ENCODE assay signal across 16 cellular contexts in the genomic region with DNA sequence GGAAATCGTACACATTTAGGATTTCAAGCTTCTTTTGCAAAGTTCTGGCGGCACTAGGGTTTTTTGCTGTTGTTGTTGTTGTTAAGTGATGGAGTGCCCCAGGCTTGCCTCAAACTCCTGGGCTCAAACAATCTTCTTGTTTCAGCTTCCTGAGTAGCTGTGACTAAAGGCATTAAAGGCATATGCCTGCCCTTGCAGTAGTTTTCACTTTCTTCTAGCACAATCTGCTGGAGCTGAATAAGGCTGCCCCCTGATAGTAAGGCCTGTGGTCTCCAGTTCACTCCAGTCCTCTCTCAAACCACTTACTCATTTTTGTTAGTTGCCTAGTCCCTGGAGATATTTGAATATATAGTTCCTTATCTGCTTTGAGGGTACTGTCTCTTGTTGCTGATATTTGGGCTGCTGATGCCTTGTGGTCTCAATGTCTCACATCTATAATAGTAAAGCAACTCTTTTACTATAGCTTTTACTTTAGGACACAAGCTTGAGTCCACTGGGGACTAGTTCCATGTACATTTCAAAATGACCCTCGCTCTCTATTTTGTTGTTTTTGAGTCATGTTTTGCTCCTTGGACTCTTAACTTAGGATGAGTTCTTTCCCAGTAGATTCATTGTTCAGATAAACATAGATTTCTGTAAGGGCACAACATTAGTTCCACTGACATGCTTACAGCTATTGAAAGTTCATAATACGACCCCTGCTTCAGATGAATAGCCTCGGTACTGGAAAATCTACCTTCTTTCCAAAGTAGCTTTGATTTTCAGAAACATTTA. TPM values are rescaled to one million over a fixed set of nuclear protein-coding genes. Genes with fewer than 3 reads are reported as not detected.
DNase-seq lines count a peak whose midpoint lies in the region; ATAC-seq and FAIRE-seq lines count a peak whose summit lies in the region.
"Had no signal": no experiment of that assay in that cellular context is flagged by ENCODE, and none has a peak within 500 bp of the region (broad histone marks: within the 10 kb centered on the region; RNA-seq: fewer than 3 reads in every experiment).

No MANE protein-coding gene starts in this region.

- intact Hi-C loops in activated naive CD4-positive, alpha-beta T cell treated with anti-CD3 and anti-CD28 coated beads for 36 hours (cut with micrococcal nuclease), result no loop called here

- H3K36me3 Mint-ChIP-seq in activated naive CD4-positive, alpha-beta T cell treated with anti-CD3 and anti-CD28 coated beads, Interleukin-2, amount 50 U/mL, for 24 hours, result peaks cover 24% of the 10 kb centered on the region
- H3K36me3 Mint-ChIP-seq in activated naive CD4-positive, alpha-beta T cell treated with anti-CD3 and anti-CD28 coated beads for 36 hours (ENCODE audit: low read depth), result peaks cover 26% of the 10 kb centered on the region
- H3K36me3 Mint-ChIP-seq in T-cell, result peaks cover 38% of the 10 kb centered on the region
- peaks cover 47 to 50% of the 10 kb centered on the region in 2 donors for H3K36me3 Mint-ChIP-seq in stimulated activated naive B cell treated with anti-CD40 and anti-IgM and Interleukin-4, amounts not matched to agents 10 μg/mL and 1 μg/mL and 100 μg/mL, for 72 hours

- no peaks in the 10 kb centered on the region for H3K9me3 Mint-ChIP-seq in activated naive CD4-positive, alpha-beta T cell treated with anti-CD3 and anti-CD28 coated beads, Interleukin-2, amount 50 U/mL, for 24 hours
- H3K9me3 Mint-ChIP-seq in activated naive CD4-positive, alpha-beta T cell treated with anti-CD3 and anti-CD28 coated beads for 36 hours, result peaks cover 5% of the 10 kb centered on the region
- peaks cover 3 to 4% (median 4%) of the 10 kb centered on the region in 3 donors for H3K9me3 Mint-ChIP-seq in T-cell
- H3K9me3 Mint-ChIP-seq in stimulated activated naive B cell treated with anti-CD40 and anti-IgM and Interleukin-4, amounts not matched to agents 10 μg/mL and 1 μg/mL and 100 μg/mL, for 72 hours, result peaks cover 4 to 5% of the 10 kb centered on the region in 2 donors

- CTCF ChIA-PET in activated naive CD4-positive, alpha-beta T cell treated with anti-CD3 and anti-CD28 coated beads for 36 hours (lab: Charles Lee), result interaction anchor here (0.7 to 0.9 kb wide), 2 partner anchors 10 to 13 kb away, joined by 3 read pairs; no protein-coding TSS in a partner anchor
- CTCF ChIA-PET in T-cell (lab: Charles Lee), result no interaction called here

- no peaks in the 10 kb centered on the region for H3K27me3 Mint-ChIP-seq in activated naive CD4-positive, alpha-beta T cell treated with anti-CD3 and anti-CD28 coated beads, Interleukin-2, amount 50 U/mL, for 24 hours
- no peaks in the 10 kb centered on the region for H3K27me3 Mint-ChIP-seq in activated naive CD4-positive, alpha-beta T cell treated with anti-CD3 and anti-CD28 coated beads for 36 hours (ENCODE audit: low read depth)
- no peaks in the 10 kb centered on the region for H3K27me3 Mint-ChIP-seq in T-cell
- H3K27me3 Mint-ChIP-seq in stimulated activated naive B cell treated with anti-CD40 and anti-IgM and Interleukin-4, amounts not matched to agents 10 μg/mL and 1 μg/mL and 100 μg/mL, for 72 hours, result no peaks in the 10 kb centered on the region

- no peak for FAIRE-seq in RCC 7860 (lab: Jason Lieb, UNC)
- FAIRE-seq: pancreas, urothelium cell line had no signal

- H3K4me1 Mint-ChIP-seq in activated naive CD4-positive, alpha-beta T cell treated with anti-CD3 and anti-CD28 coated beads, Interleukin-2, amount 50 U/mL, for 24 hours, result peaks cover 69% of the 10 kb centered on the region
- H3K4me1 Mint-ChIP-seq in activated naive CD4-positive, alpha-beta T cell treated with anti-CD3 and anti-CD28 coated beads for 36 hours (ENCODE audit: low read depth), result peaks cover 47% of the 10 kb centered on the region
- peaks cover 53 to 61% (median 56%) of the 10 kb centered on the region in 3 donors for H3K4me1 Mint-ChIP-seq in T-cell
- peaks cover 25 to 39% of the 10 kb centered on the region in 2 donors for H3K4me1 Mint-ChIP-seq in stimulated activated naive B cell treated with anti-CD40 and anti-IgM and Interleukin-4, amounts not matched to agents 10 μg/mL and 1 μg/mL and 100 μg/mL, for 72 hours

- H3K27ac Mint-ChIP-seq in activated naive CD4-positive, alpha-beta T cell treated with anti-CD3 and anti-CD28 coated beads, Interleukin-2, amount 50 U/mL, for 24 hours, result peak overlapping the region; percentile 26
- no peak overlapping the region for H3K27ac Mint-ChIP-seq in activated naive CD4-positive, alpha-beta T cell treated with anti-CD3 and anti-CD28 coated beads for 36 hours
- peak overlapping the region; percentile 59 to 62 for H3K27ac Mint-ChIP-seq in T-cell
- no peak overlapping the region for H3K27ac Mint-ChIP-seq in stimulated activated naive B cell treated with anti-CD40 and anti-IgM and Interleukin-4, amounts not matched to agents 10 μg/mL and 1 μg/mL and 100 μg/mL, for 72 hours
- H3K27ac Mint-ChIP-seq: T-helper 1 cell treated with Interleukin-12 subunit alpha and Interleukin-12 subunit beta and Interleukin-4 antibody, amounts not matched to agents 30 μg/mL and 1 μg/mL, for 36 hours had no signal

- no peak for DNase-seq in activated naive CD4-positive, alpha-beta T cell treated with anti-CD3 and anti-CD28 coated beads for 36 hours
- DNase-seq in T-cell (no peak), fibroblast of peridontal ligament (ENCODE audit: extremely low read depth) (peak; percentile 2), RCC 7860 (ENCODE audit: low spot score) (no peak)
- no peak for DNase-seq in stimulated activated naive B cell treated with anti-CD40 and anti-IgM and Interleukin-4, amounts not matched to agents 10 μg/mL and 1 μg/mL and 100 μg/mL, for 72 hours
- no peak for DNase-seq in stimulated activated naive CD4-positive, alpha-beta T cell treated with Interleukin-2 at 50 U/mL for 16 hours (lab: John Stamatoyannopoulos, UW)
- DNase-seq: effector CD4-positive, alpha-beta T cell; heart left ventricle; NCI-H2171 treated with DMSO at 0.1 percent for 48 hours; pancreas; PC-3; stimulated activated CD4-positive, alpha-beta T cell treated with anti-CD3 and anti-CD28 coated beads, Interleukin-15, amount 100 ng/mL, for 24 hours had no signal

- POLR2A ChIA-PET in T-cell (lab: Charles Lee), result no interaction called here

- ATAC-seq in T-cell (replicated peaks in 1 of 4) (peak in 3 of 4 experiments; percentile 27 to 45 (median 29)), GM21825 (IDR thresholded peaks at IDR 0.05; ENCODE audit: unreplicated experiment) (no peak)
- ATAC-seq in stimulated activated naive B cell treated with anti-CD40 and anti-IgM and Interleukin-4, amounts not matched to agents 10 μg/mL and 1 μg/mL and 100 μg/mL, for 72 hours (replicated peaks), result peak; percentile 34 to 48
- ATAC-seq: heart left ventricle, pancreas, PC-3 had no signal

- H3K4me3 Mint-ChIP-seq in activated naive CD4-positive, alpha-beta T cell treated with anti-CD3 and anti-CD28 coated beads, Interleukin-2, amount 50 U/mL, for 24 hours, result no peak overlapping the region
- H3K4me3 Mint-ChIP-seq in activated naive CD4-positive, alpha-beta T cell treated with anti-CD3 and anti-CD28 coated beads for 36 hours, result no peak overlapping the region
- peak overlapping the region in 1 of 3 donors; percentile 18 for H3K4me3 Mint-ChIP-seq in T-cell
- H3K4me3 Mint-ChIP-seq in stimulated activated naive B cell treated with anti-CD40 and anti-IgM and Interleukin-4, amounts not matched to agents 10 μg/mL and 1 μg/mL and 100 μg/mL, for 72 hours, result no peak overlapping the region
- H3K4me3 Mint-ChIP-seq: T-helper 1 cell treated with Interleukin-12 subunit alpha and Interleukin-12 subunit beta and Interleukin-4 antibody, amounts not matched to agents 30 μg/mL and 1 μg/mL, for 36 hours had no signal

RNA-seq across cellular contexts. Expression of gene PHF14, which starts 25.5 kb away (rescaled TPM):
- total RNA-seq in activated naive CD4-positive, alpha-beta T cell treated with anti-CD3 and anti-CD28 coated beads for 36 hours, result 10 to 100 TPM; 26.0 to 28.1 TPM
- total RNA-seq in T-cell, result 10 to 100 TPM; 29.2 to 37.9 (median 31.3) TPM

Comparison
In these comparisons a context has a peak if more than half of its experiments do, and no peak if none do; other contexts are left out.
1. H3K27ac Mint-ChIP-seq: peak in activated naive CD4-positive, alpha-beta T cell treated with anti-CD3 and anti-CD28 coated beads, Interleukin-2, amount 50 U/mL, for 24 hours (single experiment) and T-cell (2 of 2); none in activated naive CD4-positive, alpha-beta T cell treated with anti-CD3 and anti-CD28 coated beads for 36 hours (single experiment) and stimulated activated naive B cell treated with anti-CD40 and anti-IgM and Interleukin-4, amounts not matched to agents 10 μg/mL and 1 μg/mL and 100 μg/mL, for 72 hours (single experiment).